In the genomic region with DNA sequence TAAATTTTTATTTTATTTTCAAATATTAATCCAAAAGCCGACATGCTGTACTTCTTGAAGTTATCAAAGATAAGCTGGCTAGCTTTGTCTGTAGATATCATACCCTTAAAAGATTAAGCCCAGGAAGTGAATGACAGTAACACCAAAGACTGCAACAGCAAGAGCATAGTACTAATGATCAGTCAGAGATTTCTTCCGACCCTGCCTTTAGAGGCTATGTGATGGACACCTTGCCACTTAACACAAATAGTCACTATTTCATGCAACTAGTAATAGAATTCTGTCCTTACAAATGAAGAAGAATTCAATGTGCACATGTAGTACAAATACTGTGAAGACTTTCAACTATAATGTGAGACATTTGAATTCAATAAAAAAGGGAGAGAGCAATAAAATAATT, we compare ENCODE assay signal across 1 cellular context.
TF ChIP-seq lines count a peak whose summit lies in the region.

No MANE protein-coding gene starts in this region.

TF ChIP-seq in HCT116, 20 proteins besides CTCF, POLR2A, EP300 and RAD21 (continued from another document):
- TF ChIP-seq, protein P1, sequence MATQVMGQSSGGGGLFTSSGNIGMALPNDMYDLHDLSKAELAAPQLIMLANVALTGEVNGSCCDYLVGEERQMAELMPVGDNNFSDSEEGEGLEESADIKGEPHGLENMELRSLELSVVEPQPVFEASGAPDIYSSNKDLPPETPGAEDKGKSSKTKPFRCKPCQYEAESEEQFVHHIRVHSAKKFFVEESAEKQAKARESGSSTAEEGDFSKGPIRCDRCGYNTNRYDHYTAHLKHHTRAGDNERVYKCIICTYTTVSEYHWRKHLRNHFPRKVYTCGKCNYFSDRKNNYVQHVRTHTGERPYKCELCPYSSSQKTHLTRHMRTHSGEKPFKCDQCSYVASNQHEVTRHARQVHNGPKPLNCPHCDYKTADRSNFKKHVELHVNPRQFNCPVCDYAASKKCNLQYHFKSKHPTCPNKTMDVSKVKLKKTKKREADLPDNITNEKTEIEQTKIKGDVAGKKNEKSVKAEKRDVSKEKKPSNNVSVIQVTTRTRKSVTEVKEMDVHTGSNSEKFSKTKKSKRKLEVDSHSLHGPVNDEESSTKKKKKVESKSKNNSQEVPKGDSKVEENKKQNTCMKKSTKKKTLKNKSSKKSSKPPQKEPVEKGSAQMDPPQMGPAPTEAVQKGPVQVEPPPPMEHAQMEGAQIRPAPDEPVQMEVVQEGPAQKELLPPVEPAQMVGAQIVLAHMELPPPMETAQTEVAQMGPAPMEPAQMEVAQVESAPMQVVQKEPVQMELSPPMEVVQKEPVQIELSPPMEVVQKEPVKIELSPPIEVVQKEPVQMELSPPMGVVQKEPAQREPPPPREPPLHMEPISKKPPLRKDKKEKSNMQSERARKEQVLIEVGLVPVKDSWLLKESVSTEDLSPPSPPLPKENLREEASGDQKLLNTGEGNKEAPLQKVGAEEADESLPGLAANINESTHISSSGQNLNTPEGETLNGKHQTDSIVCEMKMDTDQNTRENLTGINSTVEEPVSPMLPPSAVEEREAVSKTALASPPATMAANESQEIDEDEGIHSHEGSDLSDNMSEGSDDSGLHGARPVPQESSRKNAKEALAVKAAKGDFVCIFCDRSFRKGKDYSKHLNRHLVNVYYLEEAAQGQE (IDR thresholded peaks at IDR 0.05; ENCODE audit: low read depth) = no peak
- no peak for TF ChIP-seq SP1 (IDR thresholded peaks at IDR 0.05; ENCODE audit: low read depth)
- TF ChIP-seq ELF1 (IDR thresholded peaks at IDR 0.05; ENCODE audit: borderline replicate concordance, low read depth) = no peak
- TF ChIP-seq CBX3 (IDR thresholded peaks at IDR 0.05; ENCODE audit: low read depth) = no peak
